ENCODE assay signal across 13 cellular contexts in the genomic region with DNA sequence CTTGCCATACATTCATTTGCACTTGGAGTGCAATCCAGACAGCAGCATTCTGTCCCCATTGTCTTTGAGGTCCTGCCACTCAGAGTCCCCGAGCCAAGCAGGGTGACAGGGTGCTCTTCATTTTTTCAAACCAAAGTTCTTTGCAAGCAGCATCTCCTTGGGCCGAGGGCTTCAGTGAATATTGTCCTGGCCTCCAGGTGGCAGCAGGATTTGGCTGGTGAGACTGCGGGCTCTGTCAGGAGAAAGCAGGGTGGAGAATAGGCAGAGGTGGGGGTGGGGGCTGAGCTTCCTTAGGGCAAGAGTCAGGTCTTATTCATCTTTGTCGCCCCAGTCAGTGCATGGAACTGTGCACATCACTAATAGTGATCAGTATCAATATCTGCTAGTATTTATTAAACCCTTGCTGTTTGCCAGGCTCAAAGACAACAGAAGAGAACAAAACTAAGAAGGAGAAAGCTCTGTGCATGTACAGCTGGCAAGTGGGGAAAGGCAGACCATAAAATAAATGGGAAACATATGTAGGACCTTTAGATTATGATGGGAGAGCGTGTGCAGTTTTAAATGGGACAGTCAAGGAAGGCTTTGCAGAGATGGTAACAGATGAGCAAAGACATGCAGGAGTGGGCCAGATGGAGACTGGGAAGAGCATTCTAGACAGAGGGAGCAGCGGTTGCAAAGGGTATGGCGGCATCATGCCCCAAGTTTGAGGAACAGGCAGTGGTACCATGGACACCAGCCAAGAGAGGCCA.
A peak's percentile ranks its signal among the peaks of the same experiment; 100 is the strongest.
DNase-seq lines count a peak whose midpoint lies in the region; ATAC-seq, FAIRE-seq and TF ChIP-seq lines count a peak whose summit lies in the region.
"Had no signal": no experiment of that assay in that cellular context is flagged by ENCODE, and none has a peak within 500 bp of the region (broad histone marks: within the 10 kb centered on the region; RNA-seq: fewer than 3 reads in every experiment).

No MANE protein-coding gene starts in this region.

- TF ChIP-seq CTCF in D721Med (IDR thresholded peaks at IDR 0.05; ENCODE audit: insufficient read depth, missing control alignments) (peak; percentile 40), astrocyte of the spinal cord (IDR thresholded peaks at IDR 0.05; ENCODE audit: low read depth, low read length) (peak; percentile 5)

- no peak for DNase-seq in D721Med (ENCODE audit: insufficient read length, low spot score)
- DNase-seq in Jurkat, Clone E6-1 (ENCODE audit: low read depth, low spot score): peak; percentile 32
- no peak for DNase-seq in astrocyte of the spinal cord (ENCODE audit: low read depth, low spot score)
- peak in 1 of 2 donors; percentile 23 for DNase-seq in left colon
- no peak for DNase-seq in NCI-H187 treated with DMSO at 0.1 percent for 48 hours (lab: John Stamatoyannopoulos, UW)
- DNase-seq: EL, hippocampal formation, NCI-H1436 had no signal

- intact Hi-C loops in left colon (cut with DNase I, micrococcal nuclease): no loop called here

- ATAC-seq in left colon (peak; percentile 43), GM18502 (IDR thresholded peaks at IDR 0.05; ENCODE audit: poor library complexity, unreplicated experiment) (no peak), HG02571 (IDR thresholded peaks at IDR 0.05; ENCODE audit: unreplicated experiment) (no peak), HG02852 (IDR thresholded peaks at IDR 0.05; ENCODE audit: unreplicated experiment) (no peak)
- ATAC-seq: Panc1 had no signal

- no peak overlapping the region for H3K4me3 ChIP-seq in Jurkat, Clone E6-1 (ENCODE audit: low read length)
- no peak overlapping the region for H3K4me3 ChIP-seq in astrocyte of the spinal cord (ENCODE audit: low read depth, low read length)
- H3K4me3 ChIP-seq: smooth muscle cell had no signal

- in situ Hi-C loops in astrocyte of the spinal cord (cut with HindIII; ENCODE audit: low sequenced_read_pairs): no loop called here

- FAIRE-seq in D721Med (lab: Jason Lieb, UNC): no peak
